In the genomic region with DNA sequence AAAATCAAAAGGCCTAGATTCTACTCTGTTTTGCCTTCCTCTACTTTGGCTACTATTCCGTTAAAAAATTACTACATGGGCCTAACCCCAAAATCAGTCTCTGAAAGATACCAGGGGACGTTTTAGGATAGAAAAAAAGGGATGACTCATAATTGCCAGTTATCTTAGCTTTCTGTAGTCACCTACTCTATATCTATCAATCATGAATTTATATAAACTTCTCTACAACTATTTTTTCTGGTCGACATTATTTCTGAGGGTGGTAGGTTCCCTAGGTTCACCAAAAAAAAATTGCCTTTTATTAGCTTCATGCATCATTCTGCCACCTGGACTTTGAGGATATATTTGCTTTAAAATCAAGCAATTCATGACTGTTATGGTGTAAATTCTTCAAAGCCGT, we compare ENCODE assay signal across 1 cellular context.
TF ChIP-seq lines count a peak whose summit lies in the region.

No MANE protein-coding gene starts in this region.

TF ChIP-seq in GM12878, 131 proteins besides CTCF, POLR2A, EP300 and RAD21:
- no peak for TF ChIP-seq TBL1XR1 (IDR thresholded peaks at IDR 0.05; ENCODE audit: low read depth, low read length)
